In genomic region chr1:232620356-232620841, GRCh38 we compare ENCODE assay signal across 1 cellular context.
TF ChIP-seq lines count a peak whose summit lies in the region.

No MANE protein-coding gene starts in this region.

TF ChIP-seq in HCT116, 20 proteins besides CTCF, POLR2A, EP300 and RAD21 (continued from another document):
- TF ChIP-seq, protein P1, sequence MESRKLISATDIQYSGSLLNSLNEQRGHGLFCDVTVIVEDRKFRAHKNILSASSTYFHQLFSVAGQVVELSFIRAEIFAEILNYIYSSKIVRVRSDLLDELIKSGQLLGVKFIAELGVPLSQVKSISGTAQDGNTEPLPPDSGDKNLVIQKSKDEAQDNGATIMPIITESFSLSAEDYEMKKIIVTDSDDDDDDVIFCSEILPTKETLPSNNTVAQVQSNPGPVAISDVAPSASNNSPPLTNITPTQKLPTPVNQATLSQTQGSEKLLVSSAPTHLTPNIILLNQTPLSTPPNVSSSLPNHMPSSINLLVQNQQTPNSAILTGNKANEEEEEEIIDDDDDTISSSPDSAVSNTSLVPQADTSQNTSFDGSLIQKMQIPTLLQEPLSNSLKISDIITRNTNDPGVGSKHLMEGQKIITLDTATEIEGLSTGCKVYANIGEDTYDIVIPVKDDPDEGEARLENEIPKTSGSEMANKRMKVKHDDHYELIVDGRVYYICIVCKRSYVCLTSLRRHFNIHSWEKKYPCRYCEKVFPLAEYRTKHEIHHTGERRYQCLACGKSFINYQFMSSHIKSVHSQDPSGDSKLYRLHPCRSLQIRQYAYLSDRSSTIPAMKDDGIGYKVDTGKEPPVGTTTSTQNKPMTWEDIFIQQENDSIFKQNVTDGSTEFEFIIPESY (IDR thresholded peaks at IDR 0.05; ENCODE audit: extremely low read depth, insufficient replicate concordance, low read length) = no peak
- TF ChIP-seq ZFX (IDR thresholded peaks at IDR 0.05) = no peak
- TF ChIP-seq ZNF274 (IDR thresholded peaks at IDR 0.05; ENCODE audit: low read depth, low read length) = no peak
- TF ChIP-seq SIN3A (IDR thresholded peaks at IDR 0.05; ENCODE audit: low read depth) = peak; percentile 46; the same call in 1 of the 2 replicates
